ENCODE assay signal across 13 cellular contexts in genomic region chr15:68307131-68307928, GRCh38. TPM values are rescaled to one million over a fixed set of nuclear protein-coding genes. Genes with fewer than 3 reads are reported as not detected.
A peak's percentile ranks its signal among the peaks of the same experiment; 100 is the strongest.
DNase-seq lines count a peak whose midpoint lies in the region; ATAC-seq and TF ChIP-seq lines count a peak whose summit lies in the region.
"Had no signal": no experiment of that assay in that cellular context is flagged by ENCODE, and none has a peak within 500 bp of the region (broad histone marks: within the 10 kb centered on the region; RNA-seq: fewer than 3 reads in every experiment).

No MANE protein-coding gene starts in this region.

- peak overlapping the region; percentile 6 for H2BK15ac ChIP-seq in mesenchymal stem cell (ENCODE audit: low read depth, poor library complexity, severe bottlenecking)

- no peaks in the 10 kb centered on the region for H3K27me3 ChIP-seq in adrenal gland
- H3K27me3 ChIP-seq in mesenchymal stem cell (ENCODE audit: control insufficient read depth in 1 of 2, insufficient read depth in 1 of 2, low read length in 2 of 2) = no peaks in the 10 kb centered on the region
- H3K27me3 ChIP-seq in vagina = no peaks in the 10 kb centered on the region
- no peaks in the 10 kb centered on the region for H3K27me3 ChIP-seq in gastrocnemius medialis
- H3K27me3 ChIP-seq: MG63, upper lobe of right lung had no signal

- peak overlapping the region; percentile 28 to 91 for H2BK12ac ChIP-seq in mesenchymal stem cell (ENCODE audit: low read length in 2 of 2)

- peak overlapping the region; percentile 57 for H4K8ac ChIP-seq in mesenchymal stem cell (ENCODE audit: low read length)

- H2AFZ ChIP-seq in mesenchymal stem cell (ENCODE audit: low read depth, low read length) = no peak overlapping the region

- H2BK5ac ChIP-seq in mesenchymal stem cell (ENCODE audit: low read depth, low read length, poor library complexity, severe bottlenecking) = no peak overlapping the region

- in situ Hi-C loops in gastrocnemius medialis (cut with MboI; ENCODE audit: low sequenced_read_pairs in 4 of 4) = loop anchor here (5.0 to 25.0 kb wide), 6 partner anchors 53 to 355 kb away; no protein-coding TSS in a partner anchor

- H3K14ac ChIP-seq in mesenchymal stem cell (ENCODE audit: low read length in 2 of 2) = no peak overlapping the region

- peak overlapping the region; percentile 23 for H2AK5ac ChIP-seq in mesenchymal stem cell (ENCODE audit: low read length, severe bottlenecking)

- no peaks in the 10 kb centered on the region for H3K9me3 ChIP-seq in adrenal gland (replicated peaks in 1 of 3)
- no peaks in the 10 kb centered on the region for H3K9me3 ChIP-seq in mesenchymal stem cell (ENCODE audit: control insufficient read depth, low read length)
- no peaks in the 10 kb centered on the region for H3K9me3 ChIP-seq in vagina
- H3K9me3 ChIP-seq in gastrocnemius medialis = no peaks in the 10 kb centered on the region
- H3K9me3 ChIP-seq: MG63, upper lobe of right lung had no signal

- peak; percentile 27 for DNase-seq in activated effector memory CD4-positive, alpha-beta T cell treated with anti-CD3 and anti-CD28 coated beads, Interleukin-2, amount 50 U/mL, for 16 hours
- DNase-seq in activated effector memory CD4-positive, alpha-beta T cell treated with Interleukin-2 at 50 U/mL for 16 hours = no peak
- DNase-seq in adrenal gland = peak in 4 of 7 donors; percentile 11 to 48 (median 17)
- no peak for DNase-seq in mesenchymal stem cell
- DNase-seq in vagina (ENCODE audit: extremely low spot score in 2 of 2) = peak in 1 of 2 donors; percentile 86
- DNase-seq in gastrocnemius medialis = no peak
- DNase-seq: activated B cell treated with CpG ODN at 0.5 μM for 24 hours; effector CD4-positive, alpha-beta T cell; stimulated activated naive B cell treated with anti-CD40 and anti-IgM and Interleukin-4, amounts not matched to agents 10 μg/mL and 1 μg/mL and 100 μg/mL, for 72 hours had no signal

- intact Hi-C loops in adrenal gland (cut with DNase I) = loop anchor here in 1 of 2 donors (10.0 kb wide), 3 partner anchors 53 to 367 kb away; no protein-coding TSS in a partner anchor
- intact Hi-C loops in vagina (cut with DNase I) = loop anchor here (5.0 to 10.0 kb wide), 3 partner anchors 53 to 367 kb away; no protein-coding TSS in a partner anchor
- intact Hi-C loops in gastrocnemius medialis (cut with DNase I; ENCODE audit: low total_unique reads) = loop anchor here (10.0 kb wide), 1 partner anchor 367 kb away; no protein-coding TSS in a partner anchor

- peak overlapping the region; percentile 19 to 82 for H3K4ac ChIP-seq in mesenchymal stem cell (ENCODE audit: low read depth in 1 of 2, low read length in 2 of 2)

- H3K36me3 ChIP-seq in adrenal gland (replicated peaks in 1 of 2) (no peaks in the 10 kb centered on the region), mesenchymal stem cell (ENCODE audit: control insufficient read depth in 1 of 2, insufficient read depth in 2 of 2, low read depth in 1 of 2, low read length in 2 of 2) (peaks cover 0 to 73% of the 10 kb centered on the region in 2 experiments), vagina (no peaks in the 10 kb centered on the region), gastrocnemius medialis (no peaks in the 10 kb centered on the region)
- H3K36me3 ChIP-seq: upper lobe of right lung had no signal

- H3K27ac ChIP-seq in adrenal gland (no peak overlapping the region), mesenchymal stem cell (ENCODE audit: low read length, poor library complexity, severe bottlenecking) (peak overlapping the region; percentile 11), vagina (peak overlapping the region; percentile 7), gastrocnemius medialis (no peak overlapping the region)
- H3K27ac ChIP-seq: upper lobe of right lung had no signal

- H3K4me1 ChIP-seq in adrenal gland (replicated peaks in 1 of 2) (peaks cover 0 to 15% of the 10 kb centered on the region in 2 donors), mesenchymal stem cell (ENCODE audit: control insufficient read depth, insufficient read depth, low read depth, low read length) (peaks cover 13% of the 10 kb centered on the region), vagina (peaks cover 11% of the 10 kb centered on the region), gastrocnemius medialis (peaks cover 5 to 10% of the 10 kb centered on the region in 2 donors)
- H3K4me1 ChIP-seq: upper lobe of right lung had no signal

- TF ChIP-seq POLR2A in adrenal gland (IDR thresholded peaks at IDR 0.05) (no peak), vagina (IDR thresholded peaks at IDR 0.05) (no peak), gastrocnemius medialis (IDR thresholded peaks at IDR 0.05) (no peak)

- H3K23ac ChIP-seq in mesenchymal stem cell (ENCODE audit: low read length in 2 of 2) = no peak overlapping the region

- H3K4me3 ChIP-seq in adrenal gland = no peak overlapping the region
- H3K4me3 ChIP-seq in mesenchymal stem cell (ENCODE audit: insufficient read depth in 1 of 2, low read depth in 1 of 2, low read length in 2 of 2) = no peak overlapping the region
- H3K4me3 ChIP-seq in vagina = no peak overlapping the region
- no peak overlapping the region for H3K4me3 ChIP-seq in gastrocnemius medialis
- H3K4me3 ChIP-seq: MG63, upper lobe of right lung had no signal

- peaks cover 16% of the 10 kb centered on the region for H3K79me1 ChIP-seq in mesenchymal stem cell (replicated peaks; ENCODE audit: low read length, poor library complexity, severe bottlenecking)

- ATAC-seq in HG02759 (IDR thresholded peaks at IDR 0.05; ENCODE audit: unreplicated experiment) (no peak), gastrocnemius medialis (no peak), GM18502 (IDR thresholded peaks at IDR 0.05; ENCODE audit: poor library complexity, unreplicated experiment) (no peak)

- 60 to 80% (median 70%) methylated on average over 11 to 14 of the region's 14 CpGs for WGBS in adrenal gland, 4 donors
- 83% methylated on average over 12 of the region's 14 CpGs for WGBS in mesenchymal stem cell

- H3K9ac ChIP-seq in mesenchymal stem cell (ENCODE audit: low read length) = peak overlapping the region; percentile 62

- H2BK120ac ChIP-seq in mesenchymal stem cell (ENCODE audit: low read depth, low read length) = peak overlapping the region; percentile 27

- TF ChIP-seq CTCF in adrenal gland (IDR thresholded peaks at IDR 0.05) (no peak), vagina (IDR thresholded peaks at IDR 0.05) (no peak), gastrocnemius medialis (IDR thresholded peaks at IDR 0.05 in 4 of 5, conservative IDR thresholded peaks at IDR 0.05 in 1 of 5) (no peak)

- H3K18ac ChIP-seq in mesenchymal stem cell (ENCODE audit: low read depth in 1 of 2, low read length in 2 of 2) = peak overlapping the region; percentile 34 to 64

- no peak overlapping the region for H3K4me2 ChIP-seq in mesenchymal stem cell (ENCODE audit: low read length, poor library complexity, severe bottlenecking)

- peak overlapping the region; percentile 87 for H4K91ac ChIP-seq in mesenchymal stem cell (ENCODE audit: low read length)

RNA-seq across cellular contexts. Expression of gene FEM1B, which starts 29.8 kb away (rescaled TPM):
- total RNA-seq in adrenal gland = 10 to 100 TPM; 25.2 to 57.7 (median 43.8) TPM
- polyA plus RNA-seq in adrenal gland = 10 to 100 TPM in 1 of 3 donors, 1 to 10 TPM in 2; 7.0 to 35.7 (median 9.3) TPM
- polyA plus RNA-seq in mesenchymal stem cell (2013, experiment 1 of 2) = 28.3 TPM
- 28.2 TPM for polyA plus RNA-seq in mesenchymal stem cell (2013, experiment 2 of 2)
- total RNA-seq in vagina = 38.3 TPM
- total RNA-seq in gastrocnemius medialis = 100 to 1,000 TPM in 3 of 4 donors, 10 to 100 TPM in 1; 80.8 to 158 (median 124) TPM

Comparison
In these comparisons a context has a peak if more than half of its experiments do, and no peak if none do; other contexts are left out.
1. DNase-seq: peak in activated effector memory CD4-positive, alpha-beta T cell treated with anti-CD3 and anti-CD28 coated beads, Interleukin-2, amount 50 U/mL, for 16 hours (single experiment) and adrenal gland (4 of 7); none in activated effector memory CD4-positive, alpha-beta T cell treated with Interleukin-2 at 50 U/mL for 16 hours (single experiment), mesenchymal stem cell (single experiment) and gastrocnemius medialis (0 of 2).
2. H3K27ac ChIP-seq: peak in mesenchymal stem cell (single experiment) and vagina (single experiment); none in adrenal gland (0 of 5) and gastrocnemius medialis (0 of 4).